Comparison of ENCODE assay signal across 1 cellular context in genomic region chr2:111031546-111032484, GRCh38.
TF ChIP-seq lines count a peak whose summit lies in the region.

No MANE protein-coding gene starts in this region.

TF ChIP-seq in WTC11, 78 proteins besides CTCF, POLR2A, EP300 and RAD21 (continued from another document):
- TF ChIP-seq, protein P1, sequence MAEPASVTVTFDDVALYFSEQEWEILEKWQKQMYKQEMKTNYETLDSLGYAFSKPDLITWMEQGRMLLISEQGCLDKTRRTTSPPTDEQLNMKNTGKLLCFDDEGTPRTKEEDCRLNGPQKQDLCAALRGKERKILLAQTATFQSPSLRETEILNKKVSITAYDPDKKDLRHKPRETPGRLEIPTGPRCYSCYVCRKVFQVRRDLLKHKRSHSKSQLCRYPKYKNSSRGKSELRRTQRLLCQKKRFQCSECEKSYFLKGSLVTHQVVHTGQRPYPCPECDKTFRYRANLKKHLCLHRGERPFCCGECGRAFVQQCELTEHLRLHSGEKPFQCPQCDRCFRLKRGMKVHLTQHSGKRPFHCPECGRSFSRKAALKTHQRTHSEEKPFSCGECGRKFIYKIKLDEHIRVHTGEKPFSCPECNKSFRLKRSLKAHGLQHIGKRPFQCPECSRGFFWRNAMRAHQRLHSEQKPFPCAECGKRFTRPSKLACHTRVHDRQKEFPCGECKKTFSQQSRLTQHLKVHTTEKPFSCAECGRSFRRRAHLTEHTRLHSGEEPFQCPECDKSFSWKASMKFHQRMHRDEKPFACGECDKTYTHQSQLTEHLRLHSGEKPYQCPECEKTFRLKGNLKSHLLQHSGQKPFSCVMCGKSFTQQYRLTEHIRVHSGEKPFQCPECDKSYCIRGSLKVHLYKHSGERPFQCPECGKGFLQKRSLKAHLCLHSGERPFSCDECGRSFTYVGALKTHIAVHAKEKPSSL (CRISPR knock-in tag; conservative IDR thresholded peaks at IDR 0.05): no peak
- TF ChIP-seq, protein P2, sequence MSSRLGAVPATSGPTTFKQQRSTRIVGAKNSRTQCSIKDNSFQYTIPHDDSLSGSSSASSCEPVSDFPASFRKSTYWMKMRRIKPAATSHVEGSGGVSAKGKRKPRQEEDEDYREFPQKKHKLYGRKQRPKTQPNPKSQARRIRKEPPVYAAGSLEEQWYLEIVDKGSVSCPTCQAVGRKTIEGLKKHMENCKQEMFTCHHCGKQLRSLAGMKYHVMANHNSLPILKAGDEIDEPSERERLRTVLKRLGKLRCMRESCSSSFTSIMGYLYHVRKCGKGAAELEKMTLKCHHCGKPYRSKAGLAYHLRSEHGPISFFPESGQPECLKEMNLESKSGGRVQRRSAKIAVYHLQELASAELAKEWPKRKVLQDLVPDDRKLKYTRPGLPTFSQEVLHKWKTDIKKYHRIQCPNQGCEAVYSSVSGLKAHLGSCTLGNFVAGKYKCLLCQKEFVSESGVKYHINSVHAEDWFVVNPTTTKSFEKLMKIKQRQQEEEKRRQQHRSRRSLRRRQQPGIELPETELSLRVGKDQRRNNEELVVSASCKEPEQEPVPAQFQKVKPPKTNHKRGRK (CRISPR knock-in tag; IDR thresholded peaks at IDR 0.05; ENCODE audit: borderline replicate concordance): no peak
- no peak for TF ChIP-seq ZNF263 (CRISPR knock-in tag; IDR thresholded peaks at IDR 0.05; ENCODE audit: low read depth)
- TF ChIP-seq, protein P3, sequence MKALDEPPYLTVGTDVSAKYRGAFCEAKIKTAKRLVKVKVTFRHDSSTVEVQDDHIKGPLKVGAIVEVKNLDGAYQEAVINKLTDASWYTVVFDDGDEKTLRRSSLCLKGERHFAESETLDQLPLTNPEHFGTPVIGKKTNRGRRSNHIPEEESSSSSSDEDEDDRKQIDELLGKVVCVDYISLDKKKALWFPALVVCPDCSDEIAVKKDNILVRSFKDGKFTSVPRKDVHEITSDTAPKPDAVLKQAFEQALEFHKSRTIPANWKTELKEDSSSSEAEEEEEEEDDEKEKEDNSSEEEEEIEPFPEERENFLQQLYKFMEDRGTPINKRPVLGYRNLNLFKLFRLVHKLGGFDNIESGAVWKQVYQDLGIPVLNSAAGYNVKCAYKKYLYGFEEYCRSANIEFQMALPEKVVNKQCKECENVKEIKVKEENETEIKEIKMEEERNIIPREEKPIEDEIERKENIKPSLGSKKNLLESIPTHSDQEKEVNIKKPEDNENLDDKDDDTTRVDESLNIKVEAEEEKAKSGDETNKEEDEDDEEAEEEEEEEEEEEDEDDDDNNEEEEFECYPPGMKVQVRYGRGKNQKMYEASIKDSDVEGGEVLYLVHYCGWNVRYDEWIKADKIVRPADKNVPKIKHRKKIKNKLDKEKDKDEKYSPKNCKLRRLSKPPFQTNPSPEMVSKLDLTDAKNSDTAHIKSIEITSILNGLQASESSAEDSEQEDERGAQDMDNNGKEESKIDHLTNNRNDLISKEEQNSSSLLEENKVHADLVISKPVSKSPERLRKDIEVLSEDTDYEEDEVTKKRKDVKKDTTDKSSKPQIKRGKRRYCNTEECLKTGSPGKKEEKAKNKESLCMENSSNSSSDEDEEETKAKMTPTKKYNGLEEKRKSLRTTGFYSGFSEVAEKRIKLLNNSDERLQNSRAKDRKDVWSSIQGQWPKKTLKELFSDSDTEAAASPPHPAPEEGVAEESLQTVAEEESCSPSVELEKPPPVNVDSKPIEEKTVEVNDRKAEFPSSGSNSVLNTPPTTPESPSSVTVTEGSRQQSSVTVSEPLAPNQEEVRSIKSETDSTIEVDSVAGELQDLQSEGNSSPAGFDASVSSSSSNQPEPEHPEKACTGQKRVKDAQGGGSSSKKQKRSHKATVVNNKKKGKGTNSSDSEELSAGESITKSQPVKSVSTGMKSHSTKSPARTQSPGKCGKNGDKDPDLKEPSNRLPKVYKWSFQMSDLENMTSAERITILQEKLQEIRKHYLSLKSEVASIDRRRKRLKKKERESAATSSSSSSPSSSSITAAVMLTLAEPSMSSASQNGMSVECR (CRISPR knock-in tag; IDR thresholded peaks at IDR 0.05; ENCODE audit: borderline replicate concordance): no peak
- TF ChIP-seq CREB1 (CRISPR knock-in tag; IDR thresholded peaks at IDR 0.05): no peak
- TF ChIP-seq NFE2L1 (CRISPR knock-in tag; IDR thresholded peaks at IDR 0.05): no peak
- TF ChIP-seq, protein P4, sequence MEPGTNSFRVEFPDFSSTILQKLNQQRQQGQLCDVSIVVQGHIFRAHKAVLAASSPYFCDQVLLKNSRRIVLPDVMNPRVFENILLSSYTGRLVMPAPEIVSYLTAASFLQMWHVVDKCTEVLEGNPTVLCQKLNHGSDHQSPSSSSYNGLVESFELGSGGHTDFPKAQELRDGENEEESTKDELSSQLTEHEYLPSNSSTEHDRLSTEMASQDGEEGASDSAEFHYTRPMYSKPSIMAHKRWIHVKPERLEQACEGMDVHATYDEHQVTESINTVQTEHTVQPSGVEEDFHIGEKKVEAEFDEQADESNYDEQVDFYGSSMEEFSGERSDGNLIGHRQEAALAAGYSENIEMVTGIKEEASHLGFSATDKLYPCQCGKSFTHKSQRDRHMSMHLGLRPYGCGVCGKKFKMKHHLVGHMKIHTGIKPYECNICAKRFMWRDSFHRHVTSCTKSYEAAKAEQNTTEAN (CRISPR knock-in tag; IDR thresholded peaks at IDR 0.05): no peak
- TF ChIP-seq USF1 (CRISPR knock-in tag; IDR thresholded peaks at IDR 0.05): no peak
- no peak for TF ChIP-seq ZNF121 (CRISPR knock-in tag; IDR thresholded peaks at IDR 0.05)
